19 cellular contexts compared by ENCODE assay signal in genomic region chr10:75261813-75262725, GRCh38. TPM values are rescaled to one million over a fixed set of nuclear protein-coding genes. Genes with fewer than 3 reads are reported as not detected.
DNase-seq lines count a peak whose midpoint lies in the region; ATAC-seq, FAIRE-seq and TF ChIP-seq lines count a peak whose summit lies in the region.
"Had no signal": no experiment of that assay in that cellular context is flagged by ENCODE, and none has a peak within 500 bp of the region (broad histone marks: within the 10 kb centered on the region; RNA-seq: fewer than 3 reads in every experiment).

No MANE protein-coding gene starts in this region.

- ATAC-seq in pancreas (peak; percentile 71 to 80 (median 76)), left cardiac atrium (no peak), lower lobe of right lung (no peak)
- ATAC-seq: activated naive CD8-positive, alpha-beta T cell treated with anti-CD3 and anti-CD28 coated beads, Interleukin-2, amount 50 U/mL, for 24 hours; naive thymus-derived CD4-positive, alpha-beta T cell had no signal

- peak; percentile 29 for FAIRE-seq in pancreas (lab: Jason Lieb, UNC)
- FAIRE-seq: GM18507, HTR-8/SVneo had no signal

- H3K4me3 ChIP-seq in colonic mucosa (no peak overlapping the region), pancreas (peak overlapping the region in 2 of 4 donors; percentile 17), lower lobe of right lung (no peak overlapping the region)
- H3K4me3 ChIP-seq: BLaER1 treated with 17β-estradiol and CSF1 and Interleukin-3, amounts not matched to agents 10 nM and 100 nM; sigmoid colon had no signal

- TF ChIP-seq CTCF in colonic mucosa (IDR thresholded peaks at IDR 0.05), result no peak
- no peak for TF ChIP-seq CTCF in pancreas (IDR thresholded peaks at IDR 0.05)
- no peak for TF ChIP-seq CTCF in lower lobe of right lung (IDR thresholded peaks at IDR 0.05)

- no peaks in the 10 kb centered on the region for H3K27me3 ChIP-seq in colonic mucosa
- no peaks in the 10 kb centered on the region for H3K27me3 ChIP-seq in pancreas
- H3K27me3 ChIP-seq in lower lobe of right lung (ENCODE audit: low read depth), result no peaks in the 10 kb centered on the region
- H3K27me3 ChIP-seq: BLaER1 treated with 17β-estradiol and CSF1 and Interleukin-3, amounts not matched to agents 10 nM and 100 nM; sigmoid colon had no signal

- H3K27ac ChIP-seq in colonic mucosa (peak overlapping the region; percentile 19), pancreas (peak overlapping the region; percentile 91 to 94 (median 93)), lower lobe of right lung (no peak overlapping the region)
- H3K27ac ChIP-seq: BLaER1 treated with 17β-estradiol and CSF1 and Interleukin-3, amounts not matched to agents 10 nM and 100 nM; sigmoid colon had no signal

- H3K9me3 ChIP-seq in colonic mucosa (no peaks in the 10 kb centered on the region), pancreas (no peaks in the 10 kb centered on the region), lower lobe of right lung (no peaks in the 10 kb centered on the region)
- H3K9me3 ChIP-seq: sigmoid colon had no signal

- WGBS in pancreas, 2 donors, result 13 to 18% methylated on average over 25 of the region's 25 CpGs

- intact Hi-C loops in colonic mucosa (cut with DNase I), result no loop called here
- intact Hi-C loops in pancreas (cut with DNase I), result no loop called here
- intact Hi-C loops in left cardiac atrium (cut with DNase I), result no loop called here
- intact Hi-C loops in lower lobe of right lung (cut with DNase I), result no loop called here

- H3K27me3 Mint-ChIP-seq in T-helper 2 cell treated with Interferon-gamma antibody and Interleukin-4, amounts not matched to agents 5 μg/mL and 100 μg/mL, for 36 hours (ENCODE audit: low read depth), result no peaks in the 10 kb centered on the region
- H3K27me3 Mint-ChIP-seq: activated naive CD8-positive, alpha-beta T cell treated with anti-CD3 and anti-CD28 coated beads, Interleukin-2, amount 50 U/mL, for 24 hours; stimulated activated naive CD8-positive, alpha-beta T cell treated with anti-CD3 and anti-CD28 coated beads, Interleukin-15, Interleukin-2, amounts not matched to agents 100 ng/mL and 50 ng/mL, for 24 hours had no signal

- H3K36me3 ChIP-seq in colonic mucosa, result no peaks in the 10 kb centered on the region
- no peaks in the 10 kb centered on the region for H3K36me3 ChIP-seq in pancreas
- H3K36me3 ChIP-seq in lower lobe of right lung, result no peaks in the 10 kb centered on the region
- H3K36me3 ChIP-seq: BLaER1 treated with 17β-estradiol and CSF1 and Interleukin-3, amounts not matched to agents 10 nM and 100 nM; sigmoid colon had no signal

- H3K9me3 Mint-ChIP-seq in T-helper 2 cell treated with Interferon-gamma antibody and Interleukin-4, amounts not matched to agents 5 μg/mL and 100 μg/mL, for 36 hours, result no peaks in the 10 kb centered on the region
- H3K9me3 Mint-ChIP-seq: activated naive CD8-positive, alpha-beta T cell treated with anti-CD3 and anti-CD28 coated beads, Interleukin-2, amount 50 U/mL, for 24 hours; stimulated activated naive CD8-positive, alpha-beta T cell treated with anti-CD3 and anti-CD28 coated beads, Interleukin-15, Interleukin-2, amounts not matched to agents 100 ng/mL and 50 ng/mL, for 24 hours had no signal

- H3K4me1 Mint-ChIP-seq in T-helper 2 cell treated with Interferon-gamma antibody and Interleukin-4, amounts not matched to agents 5 μg/mL and 100 μg/mL, for 36 hours (ENCODE audit: low read depth), result no peaks in the 10 kb centered on the region
- H3K4me1 Mint-ChIP-seq: activated naive CD8-positive, alpha-beta T cell treated with anti-CD3 and anti-CD28 coated beads, Interleukin-2, amount 50 U/mL, for 24 hours had no signal

- DNase-seq in GM03348 (ENCODE audit: low spot score) (peak; percentile 39), NCI-H524 (lab: John Stamatoyannopoulos, UW) (peak; percentile 8 to 62), colonic mucosa (peak; percentile 48), pancreas (peak; percentile 82 to 90 (median 88)), left cardiac atrium (no peak), lower lobe of right lung (no peak)
- DNase-seq in T-helper 2 cell treated with Interferon-gamma antibody and Interleukin-4, amounts not matched to agents 5 μg/mL and 100 μg/mL, for 36 hours (ENCODE audit: low spot score), result no peak
- DNase-seq in stimulated activated CD4-positive, alpha-beta T cell treated with anti-CD3 and anti-CD28 coated beads, Interleukin-1b, Interleukin-23, amount 100 ng/mL, for 48 hours, result no peak
- DNase-seq: activated CD4-positive, CD25-positive, alpha-beta regulatory T cell; activated naive CD8-positive, alpha-beta T cell treated with anti-CD3 and anti-CD28 coated beads, Interleukin-2, amount 50 U/mL, for 24 hours; cortex of kidney; foreskin melanocyte; HFFc6; naive thymus-derived CD4-positive, alpha-beta T cell; sigmoid colon had no signal

- H3K27ac Mint-ChIP-seq in T-helper 2 cell treated with Interferon-gamma antibody and Interleukin-4, amounts not matched to agents 5 μg/mL and 100 μg/mL, for 36 hours, result no peak overlapping the region
- H3K27ac Mint-ChIP-seq: activated naive CD8-positive, alpha-beta T cell treated with anti-CD3 and anti-CD28 coated beads, Interleukin-2, amount 50 U/mL, for 24 hours; HFFc6; naive thymus-derived CD4-positive, alpha-beta T cell; stimulated activated naive CD8-positive, alpha-beta T cell treated with anti-CD3 and anti-CD28 coated beads, Interleukin-15, Interleukin-2, amounts not matched to agents 100 ng/mL and 50 ng/mL, for 24 hours had no signal

- H3K4me3 Mint-ChIP-seq in T-helper 2 cell treated with Interferon-gamma antibody and Interleukin-4, amounts not matched to agents 5 μg/mL and 100 μg/mL, for 36 hours, result no peak overlapping the region
- H3K4me3 Mint-ChIP-seq: activated naive CD8-positive, alpha-beta T cell treated with anti-CD3 and anti-CD28 coated beads, Interleukin-2, amount 50 U/mL, for 24 hours; HFFc6; naive thymus-derived CD4-positive, alpha-beta T cell; stimulated activated naive CD8-positive, alpha-beta T cell treated with anti-CD3 and anti-CD28 coated beads, Interleukin-15, Interleukin-2, amounts not matched to agents 100 ng/mL and 50 ng/mL, for 24 hours had no signal

- H3K4me1 ChIP-seq in colonic mucosa, result no peaks in the 10 kb centered on the region
- H3K4me1 ChIP-seq in pancreas, result peaks cover 21 to 24% (median 23%) of the 10 kb centered on the region in 3 donors
- no peaks in the 10 kb centered on the region for H3K4me1 ChIP-seq in lower lobe of right lung
- H3K4me1 ChIP-seq: BLaER1 treated with 17β-estradiol and CSF1 and Interleukin-3, amounts not matched to agents 10 nM and 100 nM; sigmoid colon had no signal

- peak overlapping the region in 1 of 2 donors; percentile 34 for H3K9ac ChIP-seq in colonic mucosa (ENCODE audit: low read depth in 2 of 2, low read length in 2 of 2)
- H3K9ac ChIP-seq: BLaER1 treated with 17β-estradiol and CSF1 and Interleukin-3, amounts not matched to agents 10 nM and 100 nM had no signal

- H3K36me3 Mint-ChIP-seq in T-helper 2 cell treated with Interferon-gamma antibody and Interleukin-4, amounts not matched to agents 5 μg/mL and 100 μg/mL, for 36 hours (ENCODE audit: low read depth), result no peaks in the 10 kb centered on the region

RNA-seq across cellular contexts. Expression of gene COMTD1, which starts 26.3 kb away (rescaled TPM):
- total RNA-seq in colonic mucosa (100 to 1,000 TPM in 1 of 2 donors, 10 to 100 TPM in 1; 62.6 to 117 TPM), pancreas (10 to 100 TPM; 54.1 to 99.4 (median 64.0) TPM), left cardiac atrium (10 to 100 TPM; 22.7 to 28.2 TPM), lower lobe of right lung (18.3 TPM)
- 100 to 1,000 TPM; 153 to 318 TPM for polyA plus RNA-seq in pancreas

RNA-seq across cellular contexts. Expression of gene VDAC2, which starts 51.5 kb away (rescaled TPM):
- 100 to 1,000 TPM; 314 to 430 TPM for total RNA-seq in colonic mucosa
- total RNA-seq in pancreas, result 100 to 1,000 TPM in 3 of 6 donors, 10 to 100 TPM in 3; 79.4 to 113 (median 96.4) TPM
- 10 to 100 TPM; 56.6 to 81.9 TPM for polyA plus RNA-seq in pancreas
- total RNA-seq in left cardiac atrium, result 100 to 1,000 TPM; 313 to 428 TPM
- total RNA-seq in lower lobe of right lung, result 120 TPM

Comparison
In these comparisons a context has a peak if more than half of its experiments do, and no peak if none do; other contexts are left out.
1. DNase-seq: peak in GM03348 (single experiment), NCI-H524 (2 of 2), colonic mucosa (single experiment) and pancreas (6 of 6); none in T-helper 2 cell treated with Interferon-gamma antibody and Interleukin-4, amounts not matched to agents 5 μg/mL and 100 μg/mL, for 36 hours (single experiment), left cardiac atrium (single experiment), stimulated activated CD4-positive, alpha-beta T cell treated with anti-CD3 and anti-CD28 coated beads, Interleukin-1b, Interleukin-23, amount 100 ng/mL, for 48 hours (single experiment) and lower lobe of right lung (single experiment).
2. ATAC-seq: peak in pancreas (4 of 4); none in left cardiac atrium (0 of 2) and lower lobe of right lung (0 of 2).